ENCODE assay signal across 8 cellular contexts in genomic region chr3:185825379-185825638, GRCh38. TPM values are rescaled to one million over a fixed set of nuclear protein-coding genes. Genes with fewer than 3 reads are reported as not detected.
DNase-seq lines count a peak whose midpoint lies in the region; ATAC-seq and TF ChIP-seq lines count a peak whose summit lies in the region.

No MANE protein-coding gene starts in this region.

- no peak for ATAC-seq in activated B cell treated with CpG ODN at 0.5 μM for 24 hours (ENCODE audit: low read depth)

- POLR2A ChIA-PET in activated CD4-positive, alpha-beta T cell treated with anti-CD3 and anti-CD28 coated beads, Interleukin-2, amount 10 ng/mL, durations not matched to agents 7 days and 5 days (lab: Charles Lee) = interaction anchor here (0.6 kb wide), 1 partner anchor 73 kb away, joined by 6 read pairs; no protein-coding TSS in a partner anchor
- POLR2A ChIA-PET in activated B cell treated with CpG ODN at 0.5 μM for 24 hours (lab: Charles Lee) = no interaction called here

- H3K36me3 ChIP-seq in iPS-15b (ENCODE audit: control insufficient read depth, insufficient read depth, low read length) (peaks cover 14% of the 10 kb centered on the region), thymus (ENCODE audit: control insufficient read depth, insufficient read depth) (no peaks in the 10 kb centered on the region)

- under 1% methylated on average over 47 of the region's 47 CpGs for WGBS in thymus

- peaks cover 14% of the 10 kb centered on the region for H3K4me1 Mint-ChIP-seq in activated CD4-positive, alpha-beta T cell treated with anti-CD3 and anti-CD28 coated beads, Interleukin-2, amount 10 ng/mL, durations not matched to agents 7 days and 5 days
- peaks cover 16% of the 10 kb centered on the region for H3K4me1 Mint-ChIP-seq in activated B cell treated with CpG ODN at 0.5 μM for 24 hours

- H3K4me1 ChIP-seq in iPS-15b (ENCODE audit: control insufficient read depth, insufficient read depth, low read length) (peaks cover 15% of the 10 kb centered on the region), thymus (ENCODE audit: control insufficient read depth, insufficient read depth, low read length) (peaks cover 7% of the 10 kb centered on the region)

- DNase-seq in activated CD4-positive, alpha-beta T cell treated with anti-CD3 and anti-CD28 coated beads, Interleukin-2, amount 10 ng/mL, durations not matched to agents 7 days and 5 days = no peak
- DNase-seq in activated CD4-positive, alpha-beta T cell treated with anti-CD3 and anti-CD28 coated beads, Interleukin-2, amount 50 U/mL, for 1 hour = no peak
- no peak for DNase-seq in activated B cell treated with CpG ODN at 0.5 μM for 24 hours
- DNase-seq in HPDE6-E6E7 (ENCODE audit: extremely low spot score) = no peak
- no peak for DNase-seq in NCI-H1694 treated with DMSO at 0.1 percent for 48 hours (lab: John Stamatoyannopoulos, UW)
- DNase-seq in NCI-H2107 (lab: John Stamatoyannopoulos, UW) = no peak

- no peak for TF ChIP-seq CTCF in activated B cell treated with CpG ODN at 0.5 μM for 24 hours (IDR thresholded peaks at IDR 0.05)

- H3K27me3 Mint-ChIP-seq in activated CD4-positive, alpha-beta T cell treated with anti-CD3 and anti-CD28 coated beads, Interleukin-2, amount 10 ng/mL, durations not matched to agents 7 days and 5 days = peaks cover 74% of the 10 kb centered on the region
- peaks cover 51% of the 10 kb centered on the region for H3K27me3 Mint-ChIP-seq in activated B cell treated with CpG ODN at 0.5 μM for 24 hours

- intact Hi-C loops in activated B cell treated with CpG ODN at 0.5 μM for 24 hours (cut with micrococcal nuclease) = no loop called here

- H3K27ac Mint-ChIP-seq in activated CD4-positive, alpha-beta T cell treated with anti-CD3 and anti-CD28 coated beads, Interleukin-2, amount 10 ng/mL, durations not matched to agents 7 days and 5 days = no peak overlapping the region
- H3K27ac Mint-ChIP-seq in activated B cell treated with CpG ODN at 0.5 μM for 24 hours = no peak overlapping the region

- H3K36me3 Mint-ChIP-seq in activated CD4-positive, alpha-beta T cell treated with anti-CD3 and anti-CD28 coated beads, Interleukin-2, amount 10 ng/mL, durations not matched to agents 7 days and 5 days (ENCODE audit: low read depth) = no peaks in the 10 kb centered on the region
- no peaks in the 10 kb centered on the region for H3K36me3 Mint-ChIP-seq in activated B cell treated with CpG ODN at 0.5 μM for 24 hours (ENCODE audit: low read depth)

- CTCF ChIA-PET in activated CD4-positive, alpha-beta T cell treated with anti-CD3 and anti-CD28 coated beads, Interleukin-2, amount 10 ng/mL, durations not matched to agents 7 days and 5 days (lab: Charles Lee) = no interaction called here
- CTCF ChIA-PET in activated B cell treated with CpG ODN at 0.5 μM for 24 hours (lab: Charles Lee) = no interaction called here

- H3K4me3 ChIP-seq in iPS-15b (ENCODE audit: low read depth, low read length) (peak overlapping the region; percentile 75), thymus (ENCODE audit: low read length) (peak overlapping the region; percentile 79)

- peaks cover 9% of the 10 kb centered on the region for H3K27me3 ChIP-seq in iPS-15b (ENCODE audit: control insufficient read depth, insufficient read depth, low read length)
- H3K27me3 ChIP-seq in thymus (ENCODE audit: control insufficient read depth, insufficient read depth) = peaks cover 33% of the 10 kb centered on the region

- no peaks in the 10 kb centered on the region for H3K9me3 Mint-ChIP-seq in activated CD4-positive, alpha-beta T cell treated with anti-CD3 and anti-CD28 coated beads, Interleukin-2, amount 10 ng/mL, durations not matched to agents 7 days and 5 days
- no peaks in the 10 kb centered on the region for H3K9me3 Mint-ChIP-seq in activated B cell treated with CpG ODN at 0.5 μM for 24 hours

- H3K27ac ChIP-seq in thymus (ENCODE audit: low read depth) = peak overlapping the region; percentile 18

- peak overlapping the region; percentile 77 for H3K4me3 Mint-ChIP-seq in activated CD4-positive, alpha-beta T cell treated with anti-CD3 and anti-CD28 coated beads, Interleukin-2, amount 10 ng/mL, durations not matched to agents 7 days and 5 days
- H3K4me3 Mint-ChIP-seq in activated B cell treated with CpG ODN at 0.5 μM for 24 hours = peak overlapping the region; percentile 86

- H3K9me3 ChIP-seq in iPS-15b (ENCODE audit: control insufficient read depth, insufficient read depth, low read length) = peaks cover 2% of the 10 kb centered on the region
- H3K9me3 ChIP-seq in thymus (ENCODE audit: control insufficient read depth) = no peaks in the 10 kb centered on the region

- no peak overlapping the region for H3K9ac ChIP-seq in iPS-15b (ENCODE audit: low read depth, low read length)

RNA-seq across cellular contexts. Expression of gene IGF2BP2, which starts 0.5 kb away (rescaled TPM):
- under 1 TPM in 1 of 2 experiments, not detected in 1; 0.62 TPM for total RNA-seq in activated CD4-positive, alpha-beta T cell treated with anti-CD3 and anti-CD28 coated beads, Interleukin-2, amount 10 ng/mL, durations not matched to agents 7 days and 5 days
- 0.51 and 0.69 TPM in 2 replicates for total RNA-seq in activated B cell treated with CpG ODN at 0.5 μM for 24 hours
- 2.0 TPM for polyA plus RNA-seq in thymus
